19 cellular contexts compared by ENCODE assay signal in the genomic region with DNA sequence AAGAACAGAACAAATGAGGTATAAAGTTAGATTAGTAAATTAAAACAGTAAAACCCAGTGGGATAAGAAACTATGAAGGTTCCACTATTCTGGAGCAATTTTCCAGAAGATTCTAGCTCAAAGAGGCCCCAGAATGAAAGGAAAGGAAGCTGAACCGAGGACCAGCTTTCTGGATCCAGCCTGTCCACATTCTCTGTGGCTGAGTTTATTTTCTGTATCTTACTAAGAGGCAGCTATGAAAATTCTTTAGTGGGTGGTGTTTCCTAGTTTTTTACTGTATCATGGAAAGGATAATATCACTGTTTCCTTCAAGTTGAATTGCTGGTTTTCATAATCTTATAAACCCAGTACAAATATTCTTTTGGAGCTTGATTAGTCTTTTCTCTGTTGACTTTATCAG. TPM values are rescaled to one million over a fixed set of nuclear protein-coding genes. Genes with fewer than 3 reads are reported as not detected.
"Had no signal": no experiment of that assay in that cellular context is flagged by ENCODE, and none has a peak within 500 bp of the region (broad histone marks: within the 10 kb centered on the region; RNA-seq: fewer than 3 reads in every experiment).

No MANE protein-coding gene starts in this region.

- H3K4me3 ChIP-seq: body of pancreas, coronary artery, heart right ventricle, lung, neural progenitor cell, ovary, sigmoid colon, SJSA1, tibial artery had no signal

- ATAC-seq: body of pancreas had no signal

- H3K36me3 Mint-ChIP-seq: neural progenitor cell had no signal

- H3K9me3 Mint-ChIP-seq: activated CD4-positive, alpha-beta T cell treated with anti-CD3 and anti-CD28 coated beads, Interleukin-2, amount 10 ng/mL, durations not matched to agents 7 days and 5 days; activated naive CD4-positive, alpha-beta T cell treated with anti-CD3 and anti-CD28 coated beads, Interleukin-2, amount 10 ng/mL, durations not matched to agents 7 days and 5 days; neural progenitor cell; T-helper 2 cell treated with Interferon-gamma antibody and Interleukin-4, amounts not matched to agents 5 μg/mL and 100 μg/mL, for 36 hours had no signal

- H3K27me3 Mint-ChIP-seq: activated CD4-positive, alpha-beta T cell treated with anti-CD3 and anti-CD28 coated beads, Interleukin-2, amount 10 ng/mL, durations not matched to agents 7 days and 5 days; activated naive CD4-positive, alpha-beta T cell treated with anti-CD3 and anti-CD28 coated beads, Interleukin-2, amount 10 ng/mL, durations not matched to agents 7 days and 5 days had no signal

- H3K4me3 Mint-ChIP-seq: activated CD4-positive, alpha-beta T cell treated with anti-CD3 and anti-CD28 coated beads, Interleukin-2, amount 10 ng/mL, durations not matched to agents 7 days and 5 days; activated naive CD4-positive, alpha-beta T cell treated with anti-CD3 and anti-CD28 coated beads, Interleukin-2, amount 10 ng/mL, durations not matched to agents 7 days and 5 days; neural progenitor cell; T-helper 2 cell treated with Interferon-gamma antibody and Interleukin-4, amounts not matched to agents 5 μg/mL and 100 μg/mL, for 36 hours had no signal

- H3K9me3 ChIP-seq: body of pancreas, heart right ventricle, ovary, sigmoid colon, SJSA1, tibial artery had no signal

- H3K27ac ChIP-seq: body of pancreas, coronary artery, heart right ventricle, neural progenitor cell, ovary, SJSA1 had no signal

- H3K27ac Mint-ChIP-seq: activated CD4-positive, alpha-beta T cell treated with anti-CD3 and anti-CD28 coated beads, Interleukin-2, amount 10 ng/mL, durations not matched to agents 7 days and 5 days; activated naive CD4-positive, alpha-beta T cell treated with anti-CD3 and anti-CD28 coated beads, Interleukin-2, amount 10 ng/mL, durations not matched to agents 7 days and 5 days; activated T-helper 2 cell treated with anti-CD3 and anti-CD28 coated beads, Interferon-gamma antibody, Interleukin-2, Interleukin-4, amounts not matched to agents 10 μg/mL and 5 μg/mL and 100 μg/mL, durations not matched to agents 14 hours and 24 hours and 36 hours; neural progenitor cell; T-helper 2 cell treated with Interferon-gamma antibody and Interleukin-4, amounts not matched to agents 5 μg/mL and 100 μg/mL, for 36 hours had no signal

- H3K27me3 ChIP-seq: body of pancreas, heart right ventricle, neural progenitor cell, ovary, sigmoid colon, SJSA1, tibial artery had no signal

- DNase-seq: activated CD4-positive, alpha-beta T cell treated with anti-CD3 and anti-CD28 coated beads, Interleukin-2, amount 10 ng/mL, durations not matched to agents 7 days and 5 days; activated CD8-positive, alpha-beta memory T cell treated with anti-CD3 and anti-CD28 coated beads, Interleukin-2, amount 50 U/mL, for 48 hours; activated naive CD4-positive, alpha-beta T cell treated with anti-CD3 and anti-CD28 coated beads, Interleukin-2, amount 10 ng/mL, durations not matched to agents 7 days and 5 days; body of pancreas; central memory CD4-positive, alpha-beta T cell; effector CD4-positive, alpha-beta T cell; heart right ventricle; ovary; sigmoid colon; stimulated activated CD4-positive, alpha-beta T cell treated with anti-CD3 and anti-CD28 coated beads, Interleukin-12 subunit alpha, Interleukin-12 subunit beta, amount 100 ng/mL, for 4 hours; stimulated activated CD4-positive, alpha-beta T cell treated with anti-CD3 and anti-CD28 coated beads, Interleukin-2, amount 100 ng/mL, for 24 hours; tibial artery had no signal

- H3K36me3 ChIP-seq: heart right ventricle, neural progenitor cell, ovary, sigmoid colon, SJSA1, tibial artery had no signal

- H3K4me1 ChIP-seq: neural progenitor cell had no signal

RNA-seq across cellular contexts. Expression of a gene that starts 11.8 kb away (rescaled TPM):
- total RNA-seq: fibroblast of lung had no signal
